1 cellular context compared by ENCODE assay signal in genomic region chr20:63212393-63212730, GRCh38.
TF ChIP-seq lines count a peak whose summit lies in the region.

No MANE protein-coding gene starts in this region.

TF ChIP-seq in WTC11, 78 proteins besides CTCF, POLR2A, EP300 and RAD21 (continued from another document):
- TF ChIP-seq MLX (CRISPR knock-in tag; IDR thresholded peaks at IDR 0.05) (no peak), ESRRA (CRISPR knock-in tag; IDR thresholded peaks at IDR 0.05; ENCODE audit: borderline replicate concordance) (no peak), AR (CRISPR knock-in tag; IDR thresholded peaks at IDR 0.05) (no peak), ATF3 (CRISPR knock-in tag; conservative IDR thresholded peaks at IDR 0.05) (no peak), ZNF121 (CRISPR knock-in tag; IDR thresholded peaks at IDR 0.05) (no peak)
